Comparison of ENCODE assay signal across 30 cellular contexts in the genomic region with DNA sequence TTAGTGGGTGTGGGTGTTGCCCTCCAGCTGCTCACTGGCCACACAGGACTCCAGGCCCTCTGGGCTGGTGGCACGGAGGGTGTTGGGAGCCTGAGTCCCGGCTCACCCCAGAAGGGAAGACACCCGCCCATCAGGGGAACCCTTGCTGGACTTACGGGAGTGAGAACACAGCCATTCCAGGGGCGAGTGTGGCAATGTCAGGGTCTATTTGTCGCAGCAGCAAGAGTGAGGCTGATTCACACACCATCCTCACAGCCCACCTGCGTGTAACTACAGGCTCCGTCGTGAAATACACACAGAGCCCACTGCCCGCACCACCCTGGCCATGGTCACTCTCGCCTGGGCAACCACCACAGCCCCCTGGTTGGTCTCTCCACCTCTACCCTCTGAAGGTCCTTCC. TPM values are rescaled to one million over a fixed set of nuclear protein-coding genes. Genes with fewer than 3 reads are reported as not detected.
"Had no signal": no experiment of that assay in that cellular context is flagged by ENCODE, and none has a peak within 500 bp of the region (broad histone marks: within the 10 kb centered on the region; RNA-seq: fewer than 3 reads in every experiment).

No MANE protein-coding gene starts in this region.

- H3K4me1 ChIP-seq: breast epithelium had no signal

- H3K4me1 Mint-ChIP-seq: activated CD4-positive, alpha-beta memory T cell treated with anti-CD3 and anti-CD28 coated beads, Interleukin-2, amount 10 ng/mL, durations not matched to agents 7 days and 5 days; activated CD4-positive, alpha-beta T cell treated with anti-CD3 and anti-CD28 coated beads for 36 hours; activated naive CD4-positive, alpha-beta T cell treated with anti-CD3 and anti-CD28 coated beads, Interleukin-2, amount 50 U/mL, for 24 hours; central memory CD8-positive, alpha-beta T cell; T-cell had no signal

- H3K9me3 Mint-ChIP-seq: activated CD4-positive, alpha-beta memory T cell treated with anti-CD3 and anti-CD28 coated beads, Interleukin-2, amount 10 ng/mL, durations not matched to agents 7 days and 5 days; activated naive CD4-positive, alpha-beta T cell treated with anti-CD3 and anti-CD28 coated beads, Interleukin-2, amount 50 U/mL, for 24 hours; central memory CD8-positive, alpha-beta T cell; T-cell had no signal

- H3K4me3 Mint-ChIP-seq: activated CD4-positive, alpha-beta memory T cell treated with anti-CD3 and anti-CD28 coated beads, Interleukin-2, amount 10 ng/mL, durations not matched to agents 7 days and 5 days; activated CD4-positive, alpha-beta T cell treated with anti-CD3 and anti-CD28 coated beads for 36 hours; activated naive CD4-positive, alpha-beta T cell treated with anti-CD3 and anti-CD28 coated beads, Interleukin-2, amount 50 U/mL, for 24 hours; central memory CD8-positive, alpha-beta T cell; T-cell had no signal

- H3K9me3 ChIP-seq: MG63 had no signal

- H3K36me3 ChIP-seq: breast epithelium, MG63 had no signal

- DNase-seq: activated CD4-positive, alpha-beta memory T cell treated with anti-CD3 and anti-CD28 coated beads, Interleukin-2, amount 10 ng/mL, durations not matched to agents 7 days and 5 days; activated CD4-positive, alpha-beta T cell treated with anti-CD3 and anti-CD28 coated beads for 36 hours; activated CD4-positive, alpha-beta T cell treated with anti-CD3 and anti-CD28 coated beads, Interleukin-2, amount 50 U/mL, for 1 hour; activated effector memory CD4-positive, alpha-beta T cell treated with Interleukin-2 at 50 U/mL for 16 hours; activated naive CD4-positive, alpha-beta T cell; activated T-cell treated with anti-CD3 and anti-CD28 coated beads for 4 hours; aorta; MG63; MV-4-11; NCI-H1417 treated with DMSO at 0.1 percent for 48 hours; NCI-H1694; NCI-H2029; NCI-H2107; NCI-H2171 treated with DMSO at 0.1 percent for 48 hours; NCI-H226; NCI-H82; NK-92 treated with Interleukin-12 subunit alpha and Interleukin-12 subunit beta, amount 100 ng/mL, for 24 hours; OCI-M1; RPMI8226; T-cell; T-helper 2 cell; T1000 had no signal

- H3K27me3 Mint-ChIP-seq: activated CD4-positive, alpha-beta memory T cell treated with anti-CD3 and anti-CD28 coated beads, Interleukin-2, amount 10 ng/mL, durations not matched to agents 7 days and 5 days; activated CD4-positive, alpha-beta T cell treated with anti-CD3 and anti-CD28 coated beads for 36 hours; activated naive CD4-positive, alpha-beta T cell treated with anti-CD3 and anti-CD28 coated beads, Interleukin-2, amount 50 U/mL, for 24 hours; central memory CD8-positive, alpha-beta T cell had no signal

- H3K4me3 ChIP-seq: breast epithelium, MG63, SK-N-MC had no signal

- H3K27ac ChIP-seq: breast epithelium, SK-N-MC, VCaP had no signal

- H3K36me3 Mint-ChIP-seq: activated naive CD4-positive, alpha-beta T cell treated with anti-CD3 and anti-CD28 coated beads, Interleukin-2, amount 50 U/mL, for 24 hours; T-cell had no signal

- ATAC-seq: activated CD4-positive, alpha-beta T cell treated with anti-CD3 and anti-CD28 coated beads for 36 hours; Right ventricle myocardium inferior; T-cell had no signal

- H3K27ac Mint-ChIP-seq: activated CD4-positive, alpha-beta memory T cell treated with anti-CD3 and anti-CD28 coated beads, Interleukin-2, amount 10 ng/mL, durations not matched to agents 7 days and 5 days; activated CD4-positive, alpha-beta T cell treated with anti-CD3 and anti-CD28 coated beads for 36 hours; activated naive CD4-positive, alpha-beta T cell treated with anti-CD3 and anti-CD28 coated beads, Interleukin-2, amount 50 U/mL, for 24 hours; T-cell had no signal

- H3K27me3 ChIP-seq: MG63 had no signal

RNA-seq across cellular contexts. Expression of gene PVALEF, which starts 18.5 kb away (rescaled TPM):
- total RNA-seq: activated CD4-positive, alpha-beta memory T cell treated with anti-CD3 and anti-CD28 coated beads, Interleukin-2, amount 10 ng/mL, durations not matched to agents 7 days and 5 days; activated CD4-positive, alpha-beta T cell treated with anti-CD3 and anti-CD28 coated beads for 36 hours; activated CD8-positive, alpha-beta memory T cell treated with anti-CD3 and anti-CD28 coated beads for 36 hours; aorta; breast epithelium; NCI-H460; Right ventricle myocardium inferior; T-cell had no signal
- polyA plus RNA-seq: aorta had no signal
